In the genomic region with DNA sequence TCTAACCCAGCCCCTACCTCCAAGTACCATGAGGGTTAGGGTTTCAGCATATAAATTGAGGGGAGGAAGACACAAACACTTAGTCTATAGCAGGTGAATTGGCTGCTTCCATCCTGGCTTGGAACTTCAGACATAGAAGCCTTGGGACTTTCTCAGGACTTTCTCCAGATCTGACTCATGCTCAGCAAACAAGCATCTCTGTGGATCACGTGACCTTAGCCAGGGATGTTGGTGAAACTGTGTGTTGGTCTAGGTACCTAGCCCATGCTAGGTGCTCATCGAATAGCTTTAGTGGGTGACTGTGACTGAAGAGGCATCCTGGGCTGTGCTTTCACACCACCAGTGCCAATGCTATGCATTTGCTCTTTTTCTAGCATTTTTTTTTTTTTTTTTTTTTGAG, we compare ENCODE assay signal across 21 cellular contexts. TPM values are rescaled to one million over a fixed set of nuclear protein-coding genes. Genes with fewer than 3 reads are reported as not detected.
DNase-seq lines count a peak whose midpoint lies in the region; ATAC-seq, FAIRE-seq and TF ChIP-seq lines count a peak whose summit lies in the region.
"Had no signal": no experiment of that assay in that cellular context is flagged by ENCODE, and none has a peak within 500 bp of the region (broad histone marks: within the 10 kb centered on the region; RNA-seq: fewer than 3 reads in every experiment).

No MANE protein-coding gene starts in this region.

- DNase-seq in SIG-M5 treated with dmso at 0.1 percent for 504 hours (lab: John Stamatoyannopoulos, UW; ENCODE audit: unreplicated experiment) (peak; percentile 14), SIG-M5 (lab: John Stamatoyannopoulos, UW) (no peak), HT-29 (ENCODE audit: low spot score) (peak; percentile 21), bronchial epithelial cell (ENCODE audit: low read depth) (peak; percentile 74), mesenchymal stem cell (peak; percentile 15), HuH-7 (ENCODE audit: low spot score) (no peak), NCI-H146 treated with DMSO at 0.1 percent for 48 hours (lab: John Stamatoyannopoulos, UW; ENCODE audit: unreplicated experiment) (no peak)
- DNase-seq: activated CD8-positive, alpha-beta T cell treated with anti-CD3 and anti-CD28 coated beads for 36 hours; activated T-cell treated with anti-CD3 and anti-CD28 coated beads, Interleukin-2, amount 50 U/mL, for 4 hours; gastrocnemius medialis; kidney glomerular epithelial cell; NCI-H1092; NCI-H2081; small intestine; stimulated activated CD4-positive, alpha-beta T cell treated with anti-CD3 and anti-CD28 coated beads, Interleukin-4, amount 100 ng/mL, for 4 hours had no signal

- no peak overlapping the region for H3K14ac ChIP-seq in mesenchymal stem cell (ENCODE audit: low read length in 2 of 2)

- no peak overlapping the region for H3K18ac ChIP-seq in mesenchymal stem cell (ENCODE audit: low read depth in 1 of 2, low read length in 2 of 2)

- no peaks in the 10 kb centered on the region for H3K4me1 ChIP-seq in mesenchymal stem cell (ENCODE audit: control insufficient read depth, insufficient read depth, low read depth, low read length)
- H3K4me1 ChIP-seq: gastrocnemius medialis had no signal

- no peaks in the 10 kb centered on the region for H3K79me1 ChIP-seq in mesenchymal stem cell (replicated peaks; ENCODE audit: low read length, poor library complexity, severe bottlenecking)

- H3K4ac ChIP-seq in mesenchymal stem cell (ENCODE audit: low read depth in 1 of 2, low read length in 2 of 2), result no peak overlapping the region

- no peak overlapping the region for H2BK15ac ChIP-seq in mesenchymal stem cell (ENCODE audit: low read depth, poor library complexity, severe bottlenecking)

- TF ChIP-seq CTCF in bronchial epithelial cell (IDR thresholded peaks at IDR 0.05; ENCODE audit: insufficient read depth, low read length, severe bottlenecking), result no peak

- H3K9ac ChIP-seq in mesenchymal stem cell (ENCODE audit: low read length), result no peak overlapping the region
- H3K9ac ChIP-seq: BLaER1 treated with 17β-estradiol and CSF1 and Interleukin-3, amounts not matched to agents 10 nM and 100 nM had no signal

- no peak overlapping the region for H2BK120ac ChIP-seq in mesenchymal stem cell (ENCODE audit: low read depth, low read length)

- no peak overlapping the region for H3K27ac ChIP-seq in mesenchymal stem cell (ENCODE audit: low read length, poor library complexity, severe bottlenecking)
- H3K27ac ChIP-seq: BLaER1 treated with 17β-estradiol and CSF1 and Interleukin-3, amounts not matched to agents 10 nM and 100 nM; gastrocnemius medialis had no signal

- H2BK12ac ChIP-seq in mesenchymal stem cell (ENCODE audit: low read length in 2 of 2), result no peak overlapping the region

- H3K23ac ChIP-seq in mesenchymal stem cell (ENCODE audit: low read length in 2 of 2), result no peak overlapping the region

- H3K9me3 ChIP-seq in mesenchymal stem cell (ENCODE audit: control insufficient read depth, low read length), result no peaks in the 10 kb centered on the region
- H3K9me3 ChIP-seq: gastrocnemius medialis had no signal

- no peak overlapping the region for H2AK5ac ChIP-seq in mesenchymal stem cell (ENCODE audit: low read length, severe bottlenecking)

- no peak for FAIRE-seq in bronchial epithelial cell (lab: Jason Lieb, UNC)
- FAIRE-seq: A204.1, colon, GM12892, small intestine had no signal

- no peak overlapping the region for H4K8ac ChIP-seq in mesenchymal stem cell (ENCODE audit: low read length)

- H2BK5ac ChIP-seq in mesenchymal stem cell (ENCODE audit: low read depth, low read length, poor library complexity, severe bottlenecking), result no peak overlapping the region

- ATAC-seq in HG03108 (IDR thresholded peaks at IDR 0.05; ENCODE audit: unreplicated experiment), result no peak
- ATAC-seq: activated CD8-positive, alpha-beta T cell treated with anti-CD3 and anti-CD28 coated beads for 36 hours; activated T-cell treated with anti-CD3 and anti-CD28 coated beads, Interleukin-2, amount 50 U/mL, for 4 hours; gastrocnemius medialis; Right ventricle myocardium inferior had no signal

- H3K4me2 ChIP-seq in mesenchymal stem cell (ENCODE audit: low read length, poor library complexity, severe bottlenecking), result no peak overlapping the region
- H3K4me2 ChIP-seq: BLaER1 treated with 17β-estradiol and CSF1 and Interleukin-3, amounts not matched to agents 10 nM and 100 nM had no signal

- H4K91ac ChIP-seq in mesenchymal stem cell (ENCODE audit: low read length), result no peak overlapping the region

- H3K4me3 ChIP-seq in bronchial epithelial cell (ENCODE audit: low read depth, low read length), result no peak overlapping the region
- H3K4me3 ChIP-seq in mesenchymal stem cell (ENCODE audit: insufficient read depth in 1 of 2, low read depth in 1 of 2, low read length in 2 of 2), result no peak overlapping the region
- H3K4me3 ChIP-seq: BLaER1 treated with 17β-estradiol and CSF1 and Interleukin-3, amounts not matched to agents 10 nM and 100 nM; gastrocnemius medialis had no signal

- WGBS in mesenchymal stem cell, result 67% methylated on average over 1 of the region's 2 CpGs

- H3K36me3 ChIP-seq in bronchial epithelial cell (ENCODE audit: control insufficient read depth, insufficient read depth, low read length) (no peaks in the 10 kb centered on the region), mesenchymal stem cell (ENCODE audit: control insufficient read depth in 1 of 2, insufficient read depth in 2 of 2, low read depth in 1 of 2, low read length in 2 of 2) (no peaks in the 10 kb centered on the region)
- H3K36me3 ChIP-seq: gastrocnemius medialis had no signal

- no peaks in the 10 kb centered on the region for H3K27me3 ChIP-seq in bronchial epithelial cell (ENCODE audit: control insufficient read depth, insufficient read depth, low read length)
- H3K27me3 ChIP-seq in mesenchymal stem cell (ENCODE audit: control insufficient read depth in 1 of 2, insufficient read depth in 1 of 2, low read length in 2 of 2), result no peaks in the 10 kb centered on the region
- H3K27me3 ChIP-seq: BLaER1 treated with 17β-estradiol and CSF1 and Interleukin-3, amounts not matched to agents 10 nM and 100 nM; gastrocnemius medialis had no signal

- H2AFZ ChIP-seq in mesenchymal stem cell (ENCODE audit: low read depth, low read length), result no peak overlapping the region

RNA-seq across cellular contexts. Expression of gene CD47, which starts 58.9 kb away (rescaled TPM):
- 39.0 and 44.1 TPM in 2 replicates for total RNA-seq in HT-29 (2014; rRNA removed; shearing (Covaris generic))
- total RNA-seq in bronchial epithelial cell, result 38.0 and 60.0 TPM in 2 replicates
- polyA plus RNA-seq in mesenchymal stem cell (2013, experiment 1 of 2), result 52.7 TPM
- polyA plus RNA-seq in mesenchymal stem cell (2013, experiment 2 of 2), result 59.2 TPM

Comparison
In these comparisons a context has a peak if more than half of its experiments do, and no peak if none do; other contexts are left out.
1. DNase-seq: peak in SIG-M5 treated with dmso at 0.1 percent for 504 hours (single experiment), HT-29 (single experiment), bronchial epithelial cell (single experiment) and mesenchymal stem cell (single experiment); none in SIG-M5 (single experiment), HuH-7 (single experiment) and NCI-H146 treated with DMSO at 0.1 percent for 48 hours (single experiment).